In the genomic region with DNA sequence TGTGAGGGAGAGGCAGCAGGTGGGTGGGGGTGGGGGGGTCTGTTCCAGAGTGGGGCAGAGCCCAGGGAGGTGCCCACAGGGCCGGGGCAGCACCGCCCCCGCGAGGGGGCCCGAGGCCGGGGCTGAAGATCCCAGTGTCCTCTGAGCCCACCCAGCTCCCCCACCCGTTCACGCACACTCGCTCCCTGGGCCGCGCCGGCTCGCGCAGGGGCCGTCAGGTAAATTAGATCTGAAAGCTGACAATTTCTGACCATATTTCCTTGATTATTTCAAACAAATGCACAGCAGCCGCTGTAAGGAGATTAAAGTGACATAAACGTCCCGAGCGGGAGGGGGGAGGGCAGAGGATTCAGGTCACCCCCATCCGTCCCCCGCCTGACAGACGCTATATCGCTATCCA, we compare ENCODE assay signal across 13 cellular contexts.
"Had no signal": no experiment of that assay in that cellular context is flagged by ENCODE, and none has a peak within 500 bp of the region (broad histone marks: within the 10 kb centered on the region; RNA-seq: fewer than 3 reads in every experiment).

No MANE protein-coding gene starts in this region.

- H3K27ac ChIP-seq: brain microvascular endothelial cell, tibial nerve had no signal

- H3K9me3 ChIP-seq: tibial nerve had no signal

- ATAC-seq: activated CD8-positive, alpha-beta memory T cell treated with anti-CD3 and anti-CD28 coated beads, Interleukin-2, amount 10 ng/mL, durations not matched to agents 7 days and 5 days; activated naive CD4-positive, alpha-beta T cell treated with anti-CD3 and anti-CD28 coated beads, Interleukin-2, amount 50 U/mL, for 72 hours; natural killer cell had no signal

- H3K36me3 ChIP-seq: brain microvascular endothelial cell, tibial nerve had no signal

- H3K4me3 ChIP-seq: tibial nerve had no signal

- DNase-seq: activated CD4-positive, alpha-beta T cell treated with anti-CD3 and anti-CD28 coated beads, Interleukin-2, amount 50 U/mL, for 48 hours; activated CD4-positive, CD25-positive, alpha-beta regulatory T cell treated with anti-CD3 and anti-CD28 coated beads, Interleukin-2, amount 50 U/mL, for 72 hours; activated CD8-positive, alpha-beta memory T cell treated with anti-CD3 and anti-CD28 coated beads, Interleukin-2, amount 10 ng/mL, durations not matched to agents 7 days and 5 days; activated effector memory CD4-positive, alpha-beta T cell treated with anti-CD3 and anti-CD28 coated beads, Interleukin-2, amount 50 U/mL, for 16 hours; activated T-cell treated with anti-CD3 and anti-CD28 coated beads, Interleukin-2, amount 50 U/mL, for 24 hours; amygdala; brain microvascular endothelial cell; foreskin melanocyte; mammary epithelial cell; natural killer cell; small intestine had no signal
